In the genomic region with DNA sequence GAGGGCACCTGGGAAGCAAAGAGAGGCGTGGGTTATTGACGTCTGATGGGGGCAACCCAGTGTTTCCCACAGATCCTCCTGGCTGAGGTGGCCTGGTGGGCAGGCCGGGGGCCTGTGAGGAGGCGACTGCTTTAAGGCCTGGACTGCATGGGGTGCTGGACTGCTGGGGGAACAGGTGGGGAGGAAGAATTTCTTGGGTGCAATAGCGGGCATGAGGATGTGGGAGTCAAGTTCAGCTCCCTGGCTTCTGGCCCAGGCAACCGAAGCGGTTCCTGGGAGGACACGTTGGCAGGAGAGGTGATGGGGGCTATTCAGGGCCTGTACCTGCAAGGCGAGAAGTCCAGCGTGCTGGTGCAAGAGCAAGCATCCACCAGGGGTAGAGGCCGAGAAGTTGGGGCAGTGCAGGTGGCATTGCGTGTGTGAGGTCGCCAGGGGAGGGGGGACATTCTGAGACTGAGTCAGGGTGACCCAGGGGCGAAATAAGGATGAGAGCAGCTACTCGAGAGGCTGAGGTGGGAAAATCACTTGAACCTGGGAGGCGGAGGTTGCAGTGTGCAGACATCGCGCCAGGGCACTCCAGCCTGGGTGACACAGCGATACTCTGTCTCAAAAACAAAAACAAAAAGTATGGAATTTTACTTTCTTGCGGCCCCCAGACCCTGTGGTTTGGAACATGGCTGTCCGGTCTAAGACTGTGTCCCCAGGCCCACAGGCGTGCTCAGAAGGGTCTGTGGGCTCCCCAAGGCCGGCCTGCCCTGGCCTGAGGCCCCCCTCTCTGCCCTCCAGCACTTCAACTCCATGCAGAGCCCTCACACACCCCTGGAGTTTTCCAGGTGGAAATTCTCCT, we compare ENCODE assay signal across 14 cellular contexts.
"Had no signal": no experiment of that assay in that cellular context is flagged by ENCODE, and none has a peak within 500 bp of the region (broad histone marks: within the 10 kb centered on the region; RNA-seq: fewer than 3 reads in every experiment).

No MANE protein-coding gene starts in this region.

- H3K9me3 Mint-ChIP-seq: activated naive CD8-positive, alpha-beta T cell treated with anti-CD3 and anti-CD28 coated beads, Interleukin-2, amount 50 U/mL, for 24 hours; stimulated activated naive CD8-positive, alpha-beta T cell treated with anti-CD3 and anti-CD28 coated beads, Interleukin-15, amount 100 ng/mL, for 72 hours; T-helper 1 cell treated with Interleukin-12 subunit alpha and Interleukin-12 subunit beta and Interleukin-4 antibody, amounts not matched to agents 30 μg/mL and 1 μg/mL, for 36 hours; WTC11 had no signal

- H3K27me3 Mint-ChIP-seq: activated naive CD8-positive, alpha-beta T cell treated with anti-CD3 and anti-CD28 coated beads, Interleukin-2, amount 50 U/mL, for 24 hours had no signal

- DNase-seq: activated CD4-positive, alpha-beta T cell treated with anti-CD3 and anti-CD28 coated beads, Interleukin-2, amount 50 U/mL, for 1 hour; activated naive CD8-positive, alpha-beta T cell treated with anti-CD3 and anti-CD28 coated beads, Interleukin-2, amount 50 U/mL, for 24 hours; activated T-cell treated with anti-CD3 and anti-CD28 coated beads, Interleukin-2, amount 50 U/mL, for 1 hour; effector CD4-positive, alpha-beta T cell; foreskin melanocyte; mesenchymal stem cell; stimulated activated CD4-positive, alpha-beta T cell treated with anti-CD3 and anti-CD28 coated beads, Interleukin-4, amount 100 ng/mL, for 4 hours; stimulated activated naive CD8-positive, alpha-beta T cell treated with anti-CD3 and anti-CD28 coated beads, Interleukin-15, amount 100 ng/mL, for 72 hours had no signal

- H3K36me3 Mint-ChIP-seq: WTC11 had no signal

- H3K9me3 ChIP-seq: prostate gland had no signal

- H3K27ac ChIP-seq: prostate gland had no signal

- H3K4me3 ChIP-seq: prostate gland had no signal

- FAIRE-seq: astrocyte, colon had no signal

- H3K36me3 ChIP-seq: prostate gland had no signal

- H3K4me3 Mint-ChIP-seq: activated naive CD8-positive, alpha-beta T cell treated with anti-CD3 and anti-CD28 coated beads, Interleukin-2, amount 50 U/mL, for 24 hours; stimulated activated naive CD8-positive, alpha-beta T cell treated with anti-CD3 and anti-CD28 coated beads, Interleukin-15, amount 100 ng/mL, for 72 hours; T-helper 1 cell treated with Interleukin-12 subunit alpha and Interleukin-12 subunit beta and Interleukin-4 antibody, amounts not matched to agents 30 μg/mL and 1 μg/mL, for 36 hours; WTC11 had no signal

- H3K27ac Mint-ChIP-seq: activated naive CD8-positive, alpha-beta T cell treated with anti-CD3 and anti-CD28 coated beads, Interleukin-2, amount 50 U/mL, for 24 hours; T-helper 1 cell treated with Interleukin-12 subunit alpha and Interleukin-12 subunit beta and Interleukin-4 antibody, amounts not matched to agents 30 μg/mL and 1 μg/mL, for 36 hours; WTC11 had no signal

- H3K4me1 ChIP-seq: prostate gland had no signal

- ATAC-seq: activated naive CD8-positive, alpha-beta T cell treated with anti-CD3 and anti-CD28 coated beads, Interleukin-2, amount 50 U/mL, for 24 hours; SK-N-SH treated with all-trans-retinoic acid at 6 μM for 48 hours; stimulated activated naive CD8-positive, alpha-beta T cell treated with anti-CD3 and anti-CD28 coated beads, Interleukin-15, amount 100 ng/mL, for 72 hours; WTC11 had no signal
